Comparison of ENCODE assay signal across 23 cellular contexts in genomic region chr3:58884457-58884856, GRCh38.
"Had no signal": no experiment of that assay in that cellular context is flagged by ENCODE, and none has a peak within 500 bp of the region (broad histone marks: within the 10 kb centered on the region; RNA-seq: fewer than 3 reads in every experiment).

No MANE protein-coding gene starts in this region.

- H3K4me3 ChIP-seq: coronary artery, dorsolateral prefrontal cortex, esophagus muscularis mucosa, gastroesophageal sphincter, heart left ventricle, left ventricle myocardium inferior, lower lobe of right lung, mucosa of descending colon had no signal

- H3K9me3 ChIP-seq: esophagus muscularis mucosa, gastroesophageal sphincter, heart left ventricle, left ventricle myocardium inferior, lower lobe of right lung, mucosa of descending colon had no signal

- ATAC-seq: foreskin keratinocyte; gastroesophageal sphincter; heart left ventricle; left colon; left lobe of liver; lower lobe of right lung; mucosa of descending colon; naive thymus-derived CD8-positive, alpha-beta T cell had no signal

- H3K4me1 ChIP-seq: heart left ventricle, left ventricle myocardium inferior, lower lobe of right lung had no signal

- H3K27me3 ChIP-seq: dorsolateral prefrontal cortex, esophagus muscularis mucosa, foreskin keratinocyte, gastroesophageal sphincter, heart left ventricle had no signal

- DNase-seq: dermis blood vessel endothelial cell; dorsolateral prefrontal cortex; effector CD4-positive, alpha-beta T cell; effector memory CD4-positive, alpha-beta T cell; foreskin keratinocyte; heart left ventricle; hippocampal formation; immature natural killer cell; islet precursor cell; kidney; kidney glomerular epithelial cell; left colon; left ventricle myocardium inferior; lower lobe of right lung; mesenchymal stem cell; mucosa of descending colon; naive B cell; naive thymus-derived CD8-positive, alpha-beta T cell had no signal

- H3K27ac ChIP-seq: coronary artery, dorsolateral prefrontal cortex, esophagus muscularis mucosa, foreskin keratinocyte, gastroesophageal sphincter, heart left ventricle, left ventricle myocardium inferior, lower lobe of right lung had no signal

- H3K36me3 ChIP-seq: esophagus muscularis mucosa, gastroesophageal sphincter, heart left ventricle, left ventricle myocardium inferior, lower lobe of right lung had no signal

- FAIRE-seq: endothelial cell of umbilical vein had no signal
